24 cellular contexts compared by ENCODE assay signal in genomic region chr5:149389552-149390495, GRCh38. TPM values are rescaled to one million over a fixed set of nuclear protein-coding genes. Genes with fewer than 3 reads are reported as not detected.
DNase-seq lines count a peak whose midpoint lies in the region; ATAC-seq and TF ChIP-seq lines count a peak whose summit lies in the region.
"Had no signal": no experiment of that assay in that cellular context is flagged by ENCODE, and none has a peak within 500 bp of the region (broad histone marks: within the 10 kb centered on the region; RNA-seq: fewer than 3 reads in every experiment).

No MANE protein-coding gene starts in this region.

- no peaks in the 10 kb centered on the region; the same call in 1 of the 2 replicates for H4K20me1 ChIP-seq in IMR-90 (ENCODE audit: insufficient read depth, low read length)

- H3K36me3 ChIP-seq in IMR-90 (ENCODE audit: control insufficient read depth, insufficient read depth, low read length) = no peaks in the 10 kb centered on the region
- no peaks in the 10 kb centered on the region for H3K36me3 ChIP-seq in esophagus (ENCODE audit: control insufficient read depth in 2 of 2, insufficient read depth in 2 of 2, low read length in 1 of 2)
- H3K36me3 ChIP-seq in stomach smooth muscle (ENCODE audit: control insufficient read depth in 2 of 2, insufficient read depth in 2 of 2, low read length in 2 of 2) = no peaks in the 10 kb centered on the region
- H3K36me3 ChIP-seq: right lobe of liver, SJSA1 had no signal

- H3K4ac ChIP-seq in IMR-90 (ENCODE audit: low read depth, low read length) = peak overlapping the region; percentile 19; the same call in 1 of the 2 replicates

- dilution Hi-C loops in IMR-90 (cut with HindIII; ENCODE audit: low sequenced_read_pairs, unreplicated experiment) = no loop called here

- peak overlapping the region; percentile 25 for H2BK5ac ChIP-seq in IMR-90 (ENCODE audit: low read depth, low read length, poor library complexity, severe bottlenecking)

- H3K79me1 ChIP-seq in IMR-90 (ENCODE audit: low read depth in 1 of 2, low read length in 2 of 2) = peaks cover 0 to 11% of the 10 kb centered on the region in 2 experiments; a peak in 1 of 4 replicates

- BruUV-seq in IMR-90 (replicated peaks; lab: Mats Ljungman, UMichigan) = no TSS peak

- DNase-seq in IMR-90 (no peak), nephron progenitor cell (no peak), T-helper 2 cell (no peak), NCI-H345 treated with DMSO at 0.1 percent for 48 hours (lab: John Stamatoyannopoulos, UW; ENCODE audit: unreplicated experiment) (no peak)
- DNase-seq in stimulated activated naive CD4-positive, alpha-beta T cell treated with Interleukin-2 at 50 U/mL for 16 hours (lab: John Stamatoyannopoulos, UW) = no peak
- DNase-seq: activated CD4-positive, alpha-beta T cell treated with anti-CD3 and anti-CD28 coated beads for 1 hour; activated effector memory CD4-positive, alpha-beta T cell treated with Interleukin-2 at 50 U/mL for 16 hours; AML-193; endodermal cell; GF-D8; GOT3; natural killer cell; NCI-H1694 treated with DMSO at 0.1 percent for 48 hours; NCI-H446 treated with DMSO at 0.1 percent for 48 hours; right lobe of liver; substantia nigra; T1000 had no signal

- CTCF ChIA-PET in IMR-90 (lab: Yijun Ruan, JAX) = no interaction called here

- TF ChIP-seq CTCF in IMR-90 (conservative IDR thresholded peaks at IDR 0.05; ENCODE audit: low read depth, low read length) (no peak), nephron progenitor cell (IDR thresholded peaks at IDR 0.05) (no peak)

- no peak for TF ChIP-seq RAD21 in IMR-90 (IDR thresholded peaks at IDR 0.05; ENCODE audit: low read length)

- 0 out of 2 replicates have a peak overlapping the region, but pooled peaks have one; percentile 36 for H3K23ac ChIP-seq in IMR-90 (ENCODE audit: low read depth, low read length)

- H3K18ac ChIP-seq in IMR-90 (ENCODE audit: low read depth, low read length) = peak overlapping the region; percentile 34; the same call in 1 of the 2 replicates

- no peak overlapping the region for H3K4me2 ChIP-seq in IMR-90 (ENCODE audit: low read depth, low read length)

- no peak overlapping the region for H4K5ac ChIP-seq in IMR-90 (ENCODE audit: low read depth, low read length)

- 73% methylated on average over 2 of the region's 11 CpGs; no CpG with 5 or more reads in 1 of the 2 experiments for WGBS in IMR-90 (ENCODE audit: extremely low coverage in 2 of 2, insufficient read length in 1 of 2), 2 experiments
- WGBS in esophagus, 2 donors = 71 to 73% methylated on average over 11 of the region's 11 CpGs

- H2BK120ac ChIP-seq in IMR-90 (ENCODE audit: low read depth, low read length) = no peak overlapping the region

- peak overlapping the region; percentile 73 for H3K27ac Mint-ChIP-seq in nephron progenitor cell
- H3K27ac Mint-ChIP-seq: endodermal cell, IgD-negative memory B cell, natural killer cell had no signal

- H3K4me1 Mint-ChIP-seq in nephron progenitor cell = peaks cover 68% of the 10 kb centered on the region
- H3K4me1 Mint-ChIP-seq: IgD-negative memory B cell, natural killer cell had no signal

- peak overlapping the region; percentile 70; the same call in 1 of the 3 replicates for H2BK15ac ChIP-seq in IMR-90 (ENCODE audit: low read depth, low read length)

- no peak overlapping the region for H4K8ac ChIP-seq in IMR-90 (ENCODE audit: low read depth in 2 of 2, low read length in 2 of 2)

- POLR2A ChIA-PET in IMR-90 (lab: Charles Lee; ENCODE audit: unreplicated experiment) = no interaction called here

- peaks cover 8% of the 10 kb centered on the region for H3K9me3 Mint-ChIP-seq in nephron progenitor cell
- H3K9me3 Mint-ChIP-seq: IgD-negative memory B cell, natural killer cell had no signal

- H3K9me3 ChIP-seq in IMR-90 (ENCODE audit: control insufficient read depth, insufficient read depth, low read length) (peaks cover 2% of the 10 kb centered on the region), esophagus (ENCODE audit: control insufficient read depth in 2 of 2, insufficient read depth in 1 of 2, low read depth in 1 of 2, low read length in 1 of 2) (no peaks in the 10 kb centered on the region), stomach smooth muscle (ENCODE audit: control insufficient read depth in 2 of 2, low read length in 2 of 2) (no peaks in the 10 kb centered on the region)
- H3K9me3 ChIP-seq: right lobe of liver, SJSA1 had no signal

- in situ Hi-C loops in IMR-90 (cut with MboI; ENCODE audit: low sequenced_read_pairs) = loop anchor here (5.0 kb wide), 1 partner anchor 42 kb away; no protein-coding TSS in a partner anchor

- H3K9me1 ChIP-seq in IMR-90 (ENCODE audit: insufficient read depth, low read length) = peaks cover 13% of the 10 kb centered on the region

- H3K4me1 ChIP-seq in IMR-90 (ENCODE audit: control insufficient read depth, insufficient read depth, low read length) (peaks cover 23% of the 10 kb centered on the region), esophagus (ENCODE audit: control insufficient read depth in 2 of 2, insufficient read depth in 2 of 2, low read length in 1 of 2) (peaks cover 0 to 2% of the 10 kb centered on the region in 2 donors), stomach smooth muscle (ENCODE audit: control insufficient read depth, insufficient read depth, low read length) (peaks cover 73% of the 10 kb centered on the region)
- H3K4me1 ChIP-seq: right lobe of liver had no signal

- H3K27ac ChIP-seq in IMR-90 (ENCODE audit: insufficient read depth, low read length) (no peak overlapping the region), esophagus (ENCODE audit: low read depth in 2 of 2, low read length in 1 of 2) (peak overlapping the region; percentile 47 to 86), stomach smooth muscle (ENCODE audit: low read length) (peak overlapping the region; percentile 99)
- H3K27ac ChIP-seq: right lobe of liver, SJSA1 had no signal

- no peaks in the 10 kb centered on the region for H3K27me3 Mint-ChIP-seq in nephron progenitor cell (ENCODE audit: low read depth, poor library complexity)

- H4K91ac ChIP-seq in IMR-90 (ENCODE audit: insufficient read depth, low read depth, low read length) = peak overlapping the region; percentile 68; the same call in 1 of the 2 replicates

- H2AK5ac ChIP-seq in IMR-90 (ENCODE audit: low read depth, low read length) = no peak overlapping the region

- ATAC-seq in IMR-90 (ENCODE audit: low read depth) (no peak), GM19035 (IDR thresholded peaks at IDR 0.05; ENCODE audit: unreplicated experiment) (no peak)

- no peak overlapping the region for H2AK9ac ChIP-seq in IMR-90 (replicated peaks; ENCODE audit: low read depth, low read length, poor library complexity)

- H3K4me3 Mint-ChIP-seq in nephron progenitor cell = no peak overlapping the region
- H3K4me3 Mint-ChIP-seq: endodermal cell, natural killer cell had no signal

- no peak overlapping the region; the same call in none of the 2 replicates for H2BK20ac ChIP-seq in IMR-90 (ENCODE audit: low read depth, low read length)

- H3K4me3 ChIP-seq in IMR-90 (ENCODE audit: insufficient read depth, low read depth, low read length) (no peak overlapping the region), esophagus (ENCODE audit: low read depth in 1 of 2, low read length in 2 of 2) (no peak overlapping the region), stomach smooth muscle (ENCODE audit: low read length in 2 of 2) (peak overlapping the region; percentile 17 to 52)
- H3K4me3 ChIP-seq: right lobe of liver, SJSA1 had no signal

- H3K36me3 Mint-ChIP-seq in nephron progenitor cell (ENCODE audit: low read depth) = no peaks in the 10 kb centered on the region
- H3K36me3 Mint-ChIP-seq: IgD-negative memory B cell, natural killer cell had no signal

- H2AFZ ChIP-seq in IMR-90 (replicated peaks; ENCODE audit: low read length, poor library complexity) = no peak overlapping the region

- no peaks in the 10 kb centered on the region for H3K27me3 ChIP-seq in IMR-90 (ENCODE audit: control insufficient read depth, insufficient read depth, low read length)
- no peaks in the 10 kb centered on the region for H3K27me3 ChIP-seq in esophagus (ENCODE audit: control insufficient read depth in 1 of 2, insufficient read depth in 2 of 2, low read length in 2 of 2)
- H3K27me3 ChIP-seq in stomach smooth muscle (ENCODE audit: control insufficient read depth in 1 of 2, insufficient read depth in 2 of 2, low read length in 2 of 2) = no peaks in the 10 kb centered on the region
- H3K27me3 ChIP-seq: right lobe of liver, SJSA1 had no signal

- intact Hi-C loops in IMR-90 (cut with micrococcal nuclease) = no loop called here

- TF ChIP-seq POLR2A in IMR-90 (IDR thresholded peaks at IDR 0.05; ENCODE audit: low read depth, low read length) = no peak

- H3K56ac ChIP-seq in IMR-90 (ENCODE audit: extremely low read depth, insufficient read depth, low read length) = no peak overlapping the region

- no peak overlapping the region for H3K14ac ChIP-seq in IMR-90 (replicated peaks; ENCODE audit: low read depth, low read length)

- H3K9ac ChIP-seq in IMR-90 (ENCODE audit: low read depth, low read length) (no peak overlapping the region), stomach smooth muscle (ENCODE audit: low read length in 2 of 2) (peak overlapping the region; percentile 75 to 76)

TF ChIP-seq in IMR-90, 13 proteins besides CTCF, POLR2A, EP300 and RAD21:
- TF ChIP-seq MAZ (IDR thresholded peaks at IDR 0.05; ENCODE audit: borderline replicate concordance, low read depth, low read length) = no peak
- TF ChIP-seq CHD1 (IDR thresholded peaks at IDR 0.05; ENCODE audit: low read depth, low read length) = no peak
- no peak for TF ChIP-seq RCOR1 (IDR thresholded peaks at IDR 0.05; ENCODE audit: insufficient replicate concordance, low read length)
- TF ChIP-seq NFE2L2 (IDR thresholded peaks at IDR 0.05; ENCODE audit: low read depth, low read length) = no peak
- no peak for TF ChIP-seq CEBPB (IDR thresholded peaks at IDR 0.05; ENCODE audit: low read depth, low read length)
- no peak for TF ChIP-seq RFX5 (IDR thresholded peaks at IDR 0.05; ENCODE audit: low read depth, low read length)

RNA-seq across cellular contexts. Expression of gene IL17B, which starts 10.7 kb away (rescaled TPM):
- total RNA-seq in IMR-90 (2012; rRNA removed) = 0.28 TPM in 1 of 2 replicates, not detected in the other
- polyA plus RNA-seq in IMR-90 (2012; rRNA removed) (0.31 and 0.86 TPM in 2 replicates), esophagus (1 to 10 TPM; 1.4 TPM)
- 0.84 TPM in 1 of 2 replicates, not detected in the other for polyA plus RNA-seq in IMR-90 (2012; cell fraction: cytosol; rRNA removed)
- 0.30 and 0.39 TPM in 2 replicates for polyA plus RNA-seq in IMR-90 (2012; cell fraction: nucleus; rRNA removed; ENCODE audit: low replicate concordance)
- total RNA-seq: cerebellum, endodermal cell, lower leg skin, natural killer cell, right lobe of liver had no signal
- polyA plus RNA-seq: IgD-negative memory B cell had no signal

RNA-seq across cellular contexts. Expression of gene PCYOX1L, which starts 32.0 kb away (rescaled TPM):
- 5.8 and 7.0 TPM in 2 replicates for total RNA-seq in IMR-90 (2012; rRNA removed)
- 14.3 and 16.3 TPM in 2 replicates for polyA plus RNA-seq in IMR-90 (2012; rRNA removed)
- 10.1 and 15.5 TPM in 2 replicates for polyA plus RNA-seq in IMR-90 (2012; cell fraction: cytosol; rRNA removed)
- 30.0 and 32.4 TPM in 2 replicates for polyA plus RNA-seq in IMR-90 (2012; cell fraction: nucleus; rRNA removed; ENCODE audit: low replicate concordance)
- polyA plus RNA-seq in esophagus = 1 to 10 TPM; 2.7 to 5.7 TPM

RNA-seq across cellular contexts. Expression of gene GRPEL2, which starts 44.5 kb away (rescaled TPM):
- total RNA-seq in IMR-90 (2012; rRNA removed) = 18.1 and 30.3 TPM in 2 replicates
- polyA plus RNA-seq in IMR-90 (2012; rRNA removed) (4.8 and 6.2 TPM in 2 replicates), esophagus (10 to 100 TPM; 18.5 to 78.7 TPM)
- polyA plus RNA-seq in IMR-90 (2012; cell fraction: cytosol; rRNA removed) = 1.7 and 2.5 TPM in 2 replicates
- 4.7 and 6.4 TPM in 2 replicates for polyA plus RNA-seq in IMR-90 (2012; cell fraction: nucleus; rRNA removed; ENCODE audit: low replicate concordance)

Comparison
In these comparisons a context has a peak if more than half of its experiments do, and no peak if none do; other contexts are left out.
1. H3K4me3 ChIP-seq: peak in stomach smooth muscle (2 of 2); none in IMR-90 (single experiment) and esophagus (0 of 2).